ENCODE assay signal across 8 cellular contexts in genomic region chr11:67302571-67303131, GRCh38. TPM values are rescaled to one million over a fixed set of nuclear protein-coding genes. Genes with fewer than 3 reads are reported as not detected.
DNase-seq lines count a peak whose midpoint lies in the region; ATAC-seq and TF ChIP-seq lines count a peak whose summit lies in the region.

No MANE protein-coding gene starts in this region.

- H3K4me3 Mint-ChIP-seq in CD14-positive monocyte: peak overlapping the region; percentile 79 to 85

- POLR2A ChIA-PET in HEK293T (lab: Yijun Ruan, JAX): interaction anchor here (1.7 to 4.8 kb wide), 3 partner anchors 11 to 15 kb away, joined by 3 to 27 read pairs (median 25); partner anchors contain the start of gene ANKRD13D

- H3K27ac Mint-ChIP-seq in CD14-positive monocyte: peak overlapping the region; percentile 75 to 92 (median 89)

- TF ChIP-seq CTCF in CD14-positive monocyte (IDR thresholded peaks at IDR 0.05) (no peak), astrocyte of the cerebellum (IDR thresholded peaks at IDR 0.05; ENCODE audit: low read depth, low read length, missing control alignments) (no peak), spleen (IDR thresholded peaks at IDR 0.05 in 8 of 11, conservative IDR thresholded peaks at IDR 0.05 in 3 of 11) (peak in 1 of 11 experiments; percentile 5)

- H3K36me3 ChIP-seq in MG63: peaks cover 18% of the 10 kb centered on the region
- peaks cover 0 to 60% (median 48%) of the 10 kb centered on the region in 6 donors for H3K36me3 ChIP-seq in spleen

- no peak for TF ChIP-seq POLR2A in spleen (IDR thresholded peaks at IDR 0.05)

- H3K27me3 Mint-ChIP-seq in CD14-positive monocyte (ENCODE audit: low read depth in 3 of 3): no peaks in the 10 kb centered on the region

- in situ Hi-C loops in astrocyte of the cerebellum (cut with HindIII; ENCODE audit: low sequenced_read_pairs): no loop called here

- intact Hi-C loops in CD14-positive monocyte (cut with micrococcal nuclease): loop anchor here (1.0 to 5.0 kb wide), 2 partner anchors 9 to 35 kb away; partner anchors contain the start of gene GRK2 (in 1 of the 2)
- intact Hi-C loops in spleen (cut with DNase I; ENCODE audit: low total_unique reads): no loop called here

- H3K4me3 ChIP-seq in MG63 (peak overlapping the region; percentile 83), astrocyte of the cerebellum (ENCODE audit: low read depth, low read length) (peak overlapping the region; percentile 77), spleen (peak overlapping the region; percentile 60 to 91 (median 78))

- no peaks in the 10 kb centered on the region for H3K9me3 Mint-ChIP-seq in CD14-positive monocyte

- CTCF ChIA-PET in HEK293T (lab: Yijun Ruan, JAX): interaction anchor here (1.0 to 1.1 kb wide), 3 partner anchors 15 to 41 kb away, joined by 3 to 5 read pairs (median 4); no protein-coding TSS in a partner anchor

- ATAC-seq in HG03196 (IDR thresholded peaks at IDR 0.05; ENCODE audit: unreplicated experiment): no peak

- 19 to 37% (median 30%) methylated on average over 23 of the region's 23 CpGs for WGBS in spleen, 5 donors

- peaks cover 12 to 64% (median 33%) of the 10 kb centered on the region in 6 donors for H3K4me1 ChIP-seq in spleen

- H3K36me3 Mint-ChIP-seq in CD14-positive monocyte: peaks cover 47 to 69% of the 10 kb centered on the region in 2 donors

- DNase-seq in CD14-positive monocyte (ENCODE audit: low spot score) (peak; percentile 67), MG63 (no peak), astrocyte of the cerebellum (ENCODE audit: low read depth) (peak; percentile 19), iPS-NIHi11 (ENCODE audit: low spot score) (peak; percentile 69), spleen (peak; percentile 89), GOT3 (lab: John Stamatoyannopoulos, UW) (no peak), HEK293T (ENCODE audit: extremely low spot score) (no peak)

- H3K27ac ChIP-seq in spleen: peak overlapping the region; percentile 55 to 96 (median 88)

- H3K27me3 ChIP-seq in MG63: no peaks in the 10 kb centered on the region
- no peaks in the 10 kb centered on the region for H3K27me3 ChIP-seq in spleen (replicated peaks in 1 of 7)

- H3K9me3 ChIP-seq in MG63 (no peaks in the 10 kb centered on the region), spleen (no peaks in the 10 kb centered on the region)

- peaks cover 55% of the 10 kb centered on the region for H3K4me1 Mint-ChIP-seq in CD14-positive monocyte

TF ChIP-seq in HEK293T, 16 proteins besides CTCF, POLR2A, EP300 and RAD21:
- TF ChIP-seq PKNOX1 (IDR thresholded peaks at IDR 0.05): no peak
- TF ChIP-seq FOXA1 (IDR thresholded peaks at IDR 0.05): no peak
- TF ChIP-seq BHLHE40 (IDR thresholded peaks at IDR 0.05; ENCODE audit: borderline replicate concordance): no peak
- TF ChIP-seq ZNF384 (IDR thresholded peaks at IDR 0.05): no peak
- no peak for TF ChIP-seq L3MBTL2 (conservative IDR thresholded peaks at IDR 0.05)
- TF ChIP-seq LEF1 (IDR thresholded peaks at IDR 0.05; ENCODE audit: borderline replicate concordance): no peak
- TF ChIP-seq SUZ12 (IDR thresholded peaks at IDR 0.05): no peak

RNA-seq across cellular contexts. Expression of gene SSH3, which starts 0.7 kb away (rescaled TPM):
- polyA plus RNA-seq in CD14-positive monocyte: 1 to 10 TPM; 3.6 to 5.8 TPM
- 3.8 and 5.1 TPM in 2 replicates for total RNA-seq in MG63 (2014; rRNA removed; shearing (Covaris generic); ENCODE audit: low replicate concordance)
- total RNA-seq in spleen: 10 to 100 TPM; 14.6 to 31.8 (median 22.9) TPM
- polyA plus RNA-seq in spleen: 10 to 100 TPM in 1 of 3 donors, 1 to 10 TPM in 2; 4.3 to 11.1 (median 5.9) TPM

RNA-seq across cellular contexts. Expression of gene ANKRD13D, which starts 13.5 kb away (rescaled TPM):
- polyA plus RNA-seq in CD14-positive monocyte: 10 to 100 TPM in 1 of 2 donors, 1 to 10 TPM in 1; 9.1 to 10.3 TPM
- total RNA-seq in MG63 (2014; rRNA removed; shearing (Covaris generic); ENCODE audit: low replicate concordance): 17.2 and 25.8 TPM in 2 replicates
- 100 to 1,000 TPM in 5 of 7 donors, 10 to 100 TPM in 2; 67.3 to 151 (median 124) TPM for total RNA-seq in spleen
- 100 to 1,000 TPM in 2 of 3 donors, 10 to 100 TPM in 1; 65.2 to 138 (median 129) TPM for polyA plus RNA-seq in spleen

RNA-seq across cellular contexts. Expression of gene GRK2, which starts 36.4 kb away (rescaled TPM):
- 10 to 100 TPM; 34.9 to 43.0 TPM for polyA plus RNA-seq in CD14-positive monocyte
- total RNA-seq in MG63 (2014; rRNA removed; shearing (Covaris generic); ENCODE audit: low replicate concordance): 24.2 and 31.8 TPM in 2 replicates
- total RNA-seq in spleen: 100 to 1,000 TPM; 168 to 301 (median 263) TPM
- polyA plus RNA-seq in spleen: 100 to 1,000 TPM; 119 to 270 (median 192) TPM

RNA-seq across cellular contexts. Expression of gene POLD4, which starts 50.7 kb away (rescaled TPM):
- polyA plus RNA-seq in CD14-positive monocyte: 100 to 1,000 TPM; 157 to 176 TPM
- total RNA-seq in MG63 (2014; rRNA removed; shearing (Covaris generic); ENCODE audit: low replicate concordance): 17.3 and 40.1 TPM in 2 replicates
- 100 to 1,000 TPM in 4 of 7 donors, 10 to 100 TPM in 3; 81.4 to 159 (median 103) TPM for total RNA-seq in spleen
- 100 to 1,000 TPM; 267 to 290 (median 279) TPM for polyA plus RNA-seq in spleen

Comparison
In these comparisons a context has a peak if more than half of its experiments do, and no peak if none do; other contexts are left out.
1. DNase-seq: peak in CD14-positive monocyte (single experiment), astrocyte of the cerebellum (single experiment), iPS-NIHi11 (single experiment) and spleen (single experiment); none in MG63 (single experiment), GOT3 (single experiment) and HEK293T (single experiment).
2. Peak in every context shown above with its lines, with median percentiles within 50 percentile points of each other: H3K4me3 ChIP-seq.